In the genomic region with DNA sequence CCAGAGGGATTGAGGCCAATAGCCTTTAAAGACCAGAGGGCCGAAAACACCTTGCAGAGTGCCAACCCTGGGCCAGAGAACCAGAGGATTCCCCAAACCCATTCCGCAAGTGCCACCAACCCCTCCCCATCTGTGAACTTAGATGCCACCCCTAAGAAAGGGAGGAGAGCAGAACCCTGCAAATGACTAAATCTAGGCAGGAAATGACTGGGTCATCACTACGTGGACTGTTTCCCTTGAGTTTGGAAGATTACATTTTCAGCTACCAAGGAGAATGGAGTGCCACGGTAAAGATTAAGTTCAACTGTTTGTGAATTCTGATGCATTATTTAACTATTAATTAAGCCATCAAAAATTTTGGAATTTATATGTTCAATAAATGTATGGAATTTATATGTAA, we compare ENCODE assay signal across 18 cellular contexts.
"Had no signal": no experiment of that assay in that cellular context is flagged by ENCODE, and none has a peak within 500 bp of the region (broad histone marks: within the 10 kb centered on the region; RNA-seq: fewer than 3 reads in every experiment).

No MANE protein-coding gene starts in this region.

- H3K27ac ChIP-seq: adrenal gland, dorsolateral prefrontal cortex, heart right ventricle, left lung, spleen, WERI-Rb-1 had no signal

- H3K4me3 Mint-ChIP-seq: activated CD4-positive, alpha-beta T cell treated with anti-CD3 and anti-CD28 coated beads, Interleukin-2, amount 10 ng/mL, durations not matched to agents 24 days and 14 days; nephron; type B pancreatic cell had no signal

- H3K4me3 ChIP-seq: adrenal gland, dorsolateral prefrontal cortex, heart right ventricle, left lung, spleen had no signal

- H3K4me1 ChIP-seq: adrenal gland had no signal

- H3K27ac Mint-ChIP-seq: activated CD4-positive, alpha-beta T cell treated with anti-CD3 and anti-CD28 coated beads, Interleukin-2, amount 10 ng/mL, durations not matched to agents 24 days and 14 days; activated T-helper 2 cell treated with anti-CD3 and anti-CD28 coated beads, Interferon-gamma antibody, Interleukin-2, Interleukin-4, amounts not matched to agents 10 μg/mL and 5 μg/mL and 100 μg/mL, durations not matched to agents 14 hours and 24 hours and 36 hours; nephron; type B pancreatic cell had no signal

- H3K9me3 Mint-ChIP-seq: activated CD4-positive, alpha-beta T cell treated with anti-CD3 and anti-CD28 coated beads, Interleukin-2, amount 10 ng/mL, durations not matched to agents 24 days and 14 days; activated T-helper 2 cell treated with anti-CD3 and anti-CD28 coated beads, Interferon-gamma antibody, Interleukin-2, Interleukin-4, amounts not matched to agents 10 μg/mL and 5 μg/mL and 100 μg/mL, durations not matched to agents 14 hours and 24 hours and 36 hours; nephron had no signal

- FAIRE-seq: frontal cortex, keratinocyte had no signal

- H3K4me1 Mint-ChIP-seq: activated CD4-positive, alpha-beta T cell treated with anti-CD3 and anti-CD28 coated beads, Interleukin-2, amount 10 ng/mL, durations not matched to agents 24 days and 14 days had no signal

- ATAC-seq: heart right ventricle, left lung, sciatic nerve had no signal

- H3K9me3 ChIP-seq: adrenal gland, heart right ventricle, left lung, spleen had no signal

- H3K27me3 ChIP-seq: adrenal gland, dorsolateral prefrontal cortex, heart right ventricle, left lung, spleen had no signal

- DNase-seq: activated CD4-positive, alpha-beta T cell treated with anti-CD3 and anti-CD28 coated beads, Interleukin-2, amount 10 ng/mL, durations not matched to agents 24 days and 14 days; activated CD8-positive, alpha-beta memory T cell treated with anti-CD3 and anti-CD28 coated beads for 24 hours; activated naive CD4-positive, alpha-beta T cell treated with anti-CD3 and anti-CD28 coated beads, Interleukin-2, amount 50 U/mL, for 16 hours; adrenal gland; cerebellar nuclear complex; dorsolateral prefrontal cortex; heart right ventricle; left lung; spleen; stimulated activated CD4-positive, alpha-beta T cell treated with anti-CD3 and anti-CD28 coated beads, Interleukin-2, amount 100 ng/mL, for 24 hours; stimulated activated naive CD4-positive, alpha-beta T cell; WERI-Rb-1 had no signal

- H3K36me3 Mint-ChIP-seq: type B pancreatic cell had no signal

- H3K36me3 ChIP-seq: adrenal gland, heart right ventricle, left lung, spleen, WERI-Rb-1 had no signal

- H3K27me3 Mint-ChIP-seq: type B pancreatic cell had no signal
